Comparison of ENCODE assay signal across 8 cellular contexts in the genomic region with DNA sequence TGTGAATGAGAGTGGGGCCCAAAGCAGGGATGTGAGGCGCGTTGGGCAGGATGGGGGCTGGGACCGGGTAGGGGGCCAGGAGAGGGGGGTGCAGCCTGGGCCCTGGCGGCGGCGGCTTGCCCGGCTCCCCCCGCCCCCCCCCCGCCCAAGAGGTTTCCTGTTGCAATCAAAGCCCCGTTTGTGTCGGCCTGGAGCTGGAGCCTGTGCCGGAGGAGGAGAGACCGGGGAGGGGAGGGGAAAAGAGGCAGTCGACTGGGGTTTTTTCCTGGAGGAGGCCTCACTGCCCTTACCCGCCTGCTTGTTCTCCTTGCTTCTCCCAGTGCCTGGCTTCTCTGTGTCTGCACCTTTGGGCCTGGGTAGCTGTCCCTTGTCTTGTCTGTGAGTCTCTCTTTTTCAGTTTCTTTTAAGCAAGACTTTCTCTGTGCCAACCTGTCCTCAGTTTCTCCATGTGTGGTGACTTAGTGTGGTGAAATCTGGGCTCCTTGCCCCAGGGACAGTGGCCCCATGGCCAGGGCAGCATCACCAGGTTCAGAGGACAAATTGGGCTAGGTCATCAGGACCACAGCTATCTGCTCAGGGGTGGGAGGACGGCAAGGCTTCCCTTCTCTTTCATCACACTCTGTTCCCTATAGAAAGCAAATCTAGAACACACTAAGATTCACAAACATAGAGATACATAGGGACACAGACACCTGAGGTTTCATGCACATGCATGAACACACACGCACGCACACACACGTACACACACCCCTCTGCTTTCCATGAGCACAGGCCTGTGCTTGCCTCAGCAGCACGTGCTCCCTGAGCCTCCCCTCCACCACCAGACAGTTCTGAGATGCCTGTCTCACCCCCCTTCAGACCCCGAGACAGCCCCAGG. TPM values are rescaled to one million over a fixed set of nuclear protein-coding genes. Genes with fewer than 3 reads are reported as not detected.
DNase-seq lines count a peak whose midpoint lies in the region; ATAC-seq and TF ChIP-seq lines count a peak whose summit lies in the region.

No MANE protein-coding gene starts in this region.

- WGBS in prostate gland: 13% methylated on average over 21 of the region's 21 CpGs

- CTCF ChIA-PET in WTC11 (lab: Charles Lee): interaction anchor here (0.6 to 4.8 kb wide), 9 partner anchors 8 to 65 kb away, joined by 3 to 58 read pairs (median 6); a partner anchor contains a TSS

- H3K27me3 ChIP-seq in GM23338 (ENCODE audit: insufficient read depth) (peaks cover 15% of the 10 kb centered on the region), fibroblast of lung (ENCODE audit: control insufficient read depth, insufficient read depth, low read length) (no peaks in the 10 kb centered on the region), prostate gland (replicated peaks; ENCODE audit: insufficient read depth) (no peaks in the 10 kb centered on the region)

- peak; percentile 48 for DNase-seq in GM23338 (ENCODE audit: low spot score)
- no peak for DNase-seq in WTC11 (ENCODE audit: low spot score)
- peak; percentile 64 to 66 for DNase-seq in fibroblast of lung (ENCODE audit: low read depth in 2 of 2)
- no peak for DNase-seq in prostate gland (ENCODE audit: low spot score)
- no peak for DNase-seq in activated CD4-positive, CD25-positive, alpha-beta regulatory T cell treated with anti-CD3 and anti-CD28 coated beads, Interleukin-2, amount 50 U/mL, for 72 hours
- DNase-seq in NCI-H524 (lab: John Stamatoyannopoulos, UW): no peak

- H3K9me3 Mint-ChIP-seq in GM23338: peaks cover 4% of the 10 kb centered on the region; the same call in 1 of the 3 replicates
- H3K9me3 Mint-ChIP-seq in WTC11: no peaks in the 10 kb centered on the region

- H3K27ac ChIP-seq in GM23338 (ENCODE audit: low read depth): peak overlapping the region; percentile 39; the same call in 1 of the 2 replicates
- H3K27ac ChIP-seq in fibroblast of lung (ENCODE audit: insufficient read depth, low read length): peak overlapping the region; percentile 28
- peak overlapping the region; percentile 97 to 99 for H3K27ac ChIP-seq in prostate gland

- no peak overlapping the region; the same call in 1 of the 2 replicates for H2AFZ ChIP-seq in GM23338
- no peak overlapping the region for H2AFZ ChIP-seq in fibroblast of lung (ENCODE audit: low read length)

- H3K4me1 Mint-ChIP-seq in GM23338: peaks cover 60% of the 10 kb centered on the region
- peaks cover 65% of the 10 kb centered on the region for H3K4me1 Mint-ChIP-seq in WTC11

- intact Hi-C loops in prostate gland (cut with DNase I): no loop called here

- TF ChIP-seq POLR2A in prostate gland (IDR thresholded peaks at IDR 0.05): no peak

- H3K4me2 ChIP-seq in GM23338: peak overlapping the region; percentile 91
- H3K4me2 ChIP-seq in fibroblast of lung (ENCODE audit: extremely low read depth, insufficient read depth, low read length): peak overlapping the region; percentile 59

- ATAC-seq in GM23338 (peak; percentile 1; the same call in 2 of the 3 replicates), WTC11 (no peak), HG02763 (IDR thresholded peaks at IDR 0.05; ENCODE audit: unreplicated experiment) (no peak), GM18909 (IDR thresholded peaks at IDR 0.05; ENCODE audit: poor library complexity, unreplicated experiment) (no peak)

- POLR2A ChIA-PET in WTC11 (lab: Charles Lee): interaction anchor here (0.6 to 1.0 kb wide), 3 partner anchors 13 to 24 kb away, joined by 3 to 8 read pairs (median 5); a partner anchor contains a TSS

- H3K9me3 ChIP-seq in fibroblast of lung (ENCODE audit: control insufficient read depth, insufficient read depth, low read depth, low read length) (no peaks in the 10 kb centered on the region), prostate gland (no peaks in the 10 kb centered on the region)

- peaks cover 13% of the 10 kb centered on the region for H3K79me2 ChIP-seq in GM23338 (replicated peaks; ENCODE audit: insufficient read depth)
- H3K79me2 ChIP-seq in fibroblast of lung (ENCODE audit: control insufficient read depth, insufficient read depth, low read length): peaks cover 10% of the 10 kb centered on the region

- H3K36me3 Mint-ChIP-seq in GM23338 (ENCODE audit: low read depth): peaks cover 5% of the 10 kb centered on the region
- peaks cover 5% of the 10 kb centered on the region for H3K36me3 Mint-ChIP-seq in WTC11

- H3K9me2 ChIP-seq in GM23338 (ENCODE audit: insufficient read depth): no peaks in the 10 kb centered on the region

- TF ChIP-seq CTCF in GM23338 (conservative IDR thresholded peaks at IDR 0.05; ENCODE audit: low read depth in 2 of 2): no peak
- TF ChIP-seq CTCF in WTC11 (IDR thresholded peaks at IDR 0.05): no peak
- TF ChIP-seq CTCF in fibroblast of lung (conservative IDR thresholded peaks at IDR 0.05 in 1 of 2, IDR thresholded peaks at IDR 0.05 in 1 of 2; ENCODE audit: low read depth in 1 of 2, low read length in 2 of 2): no peak
- TF ChIP-seq CTCF in prostate gland (IDR thresholded peaks at IDR 0.05): no peak

- H3K9ac ChIP-seq in fibroblast of lung (ENCODE audit: insufficient read depth, low read length): no peak overlapping the region

- peaks cover 26% of the 10 kb centered on the region for H3F3A ChIP-seq in GM23338 (replicated peaks; ENCODE audit: low read depth)

- H3K4me1 ChIP-seq in GM23338 (ENCODE audit: insufficient read depth) (peaks cover 49% of the 10 kb centered on the region), fibroblast of lung (ENCODE audit: control insufficient read depth, extremely low read depth, insufficient read depth, low read length) (peaks cover 30% of the 10 kb centered on the region), prostate gland (replicated peaks) (peaks cover 26% of the 10 kb centered on the region)

- H3K27ac Mint-ChIP-seq in GM23338 (peak overlapping the region; percentile 80; the same call in 1 of the 2 replicates), WTC11 (peak overlapping the region; percentile 82)

- H3K4me3 Mint-ChIP-seq in GM23338 (peak overlapping the region; percentile 67), WTC11 (peak overlapping the region; percentile 77)

- H3K27me3 Mint-ChIP-seq in GM23338 (ENCODE audit: insufficient read depth, low read depth, poor library complexity) (peaks cover 31% of the 10 kb centered on the region), WTC11 (ENCODE audit: low read depth) (peaks cover 7% of the 10 kb centered on the region; the same call in 1 of the 2 replicates)

- H3K4me3 ChIP-seq in GM23338 (peak overlapping the region; percentile 95), fibroblast of lung (replicated peaks in 1 of 4; ENCODE audit: control extremely low read depth in 1 of 4, insufficient read depth in 1 of 4, low read depth in 3 of 4, low read length in 4 of 4) (no peak overlapping the region), prostate gland (no peak overlapping the region)

- no peaks in the 10 kb centered on the region for H4K20me1 ChIP-seq in GM23338 (replicated peaks; ENCODE audit: insufficient read depth)
- H4K20me1 ChIP-seq in fibroblast of lung (ENCODE audit: control insufficient read depth, extremely low read depth, insufficient read depth, low read length): no peaks in the 10 kb centered on the region

- no peaks in the 10 kb centered on the region; the same call in 1 of the 2 replicates for H3K36me3 ChIP-seq in GM23338 (ENCODE audit: insufficient read depth)
- peaks cover 3% of the 10 kb centered on the region for H3K36me3 ChIP-seq in fibroblast of lung (ENCODE audit: control insufficient read depth, insufficient read depth, low read length)
- H3K36me3 ChIP-seq in prostate gland: no peaks in the 10 kb centered on the region

TF ChIP-seq in GM23338, 12 proteins besides CTCF, POLR2A, EP300 and RAD21 (continues in another document):
- TF ChIP-seq ZNF331 (CRISPR knock-in tag; IDR thresholded peaks at IDR 0.05; ENCODE audit: low read depth): no peak

RNA-seq across cellular contexts. Expression of a gene that starts 8.4 kb away (rescaled TPM):
- 39.3 and 50.2 TPM in 2 replicates for total RNA-seq in GM23338 (2014; rRNA removed; shearing (Covaris generic))
- polyA plus RNA-seq in GM23338 (2016; fragmentation: Nextera tagmentation; extraction: Ambion mirVana) (16.4 and 18.5 TPM in 2 replicates), fibroblast of lung (26.9 and 30.4 TPM in 2 replicates)
- total RNA-seq in WTC11 (2021) (68.1 to 77.2 TPM (median 69.7 TPM) in 3 replicates), fibroblast of lung (26.7 and 51.4 TPM in 2 replicates), prostate gland (10 to 100 TPM; 28.9 to 30.4 TPM)
- 38.1 and 47.4 TPM in 2 replicates for polyA plus RNA-seq in fibroblast of lung (2012)
- polyA minus RNA-seq in fibroblast of lung (ENCODE audit: low replicate concordance): 83.5 and 87.1 TPM in 2 replicates

RNA-seq across cellular contexts. Expression of a gene that starts 16.6 kb away (rescaled TPM):
- total RNA-seq in GM23338 (2014; rRNA removed; shearing (Covaris generic)): 0.39 TPM in 1 of 2 replicates, not detected in the other
- 0.32 and 0.43 TPM in 2 replicates for polyA plus RNA-seq in GM23338 (2016; fragmentation: Nextera tagmentation; extraction: Ambion mirVana)
- 0.90 to 1.4 TPM (median 1.1 TPM) in 3 replicates for total RNA-seq in WTC11 (2021)
- 0.26 and 0.50 TPM in 2 replicates for total RNA-seq in fibroblast of lung
- polyA plus RNA-seq in fibroblast of lung: 0.15 and 0.20 TPM in 2 replicates
- polyA plus RNA-seq in fibroblast of lung (2012): 0.22 and 0.38 TPM in 2 replicates
- not detected in 2 replicates for polyA minus RNA-seq in fibroblast of lung (ENCODE audit: low replicate concordance)
- 1 to 10 TPM; 1.2 to 1.7 TPM for total RNA-seq in prostate gland

RNA-seq across cellular contexts. Expression of a gene that starts 42.9 kb away (rescaled TPM):
- 3.6 and 7.1 TPM in 2 replicates for total RNA-seq in GM23338 (2014; rRNA removed; shearing (Covaris generic))
- 3.1 and 3.2 TPM in 2 replicates for polyA plus RNA-seq in GM23338 (2016; fragmentation: Nextera tagmentation; extraction: Ambion mirVana)
- total RNA-seq in WTC11 (2021): 11.5 to 12.6 TPM (median 12.3 TPM) in 3 replicates
- total RNA-seq in fibroblast of lung: 6.4 and 10.1 TPM in 2 replicates
- 6.9 and 7.8 TPM in 2 replicates for polyA plus RNA-seq in fibroblast of lung
- 5.5 and 7.9 TPM in 2 replicates for polyA plus RNA-seq in fibroblast of lung (2012)
- polyA minus RNA-seq in fibroblast of lung (ENCODE audit: low replicate concordance): 3.7 and 10.6 TPM in 2 replicates
- 10 to 100 TPM; 30.8 to 92.5 TPM for total RNA-seq in prostate gland

RNA-seq across cellular contexts. Expression of a gene that starts 43.1 kb away (rescaled TPM):
- total RNA-seq in GM23338 (2014; rRNA removed; shearing (Covaris generic)): 13.0 and 13.2 TPM in 2 replicates
- polyA plus RNA-seq in GM23338 (2016; fragmentation: Nextera tagmentation; extraction: Ambion mirVana) (1.3 and 2.6 TPM in 2 replicates), fibroblast of lung (7.3 and 10.6 TPM in 2 replicates)
- total RNA-seq in WTC11 (2021) (26.6 to 36.6 TPM (median 36.1 TPM) in 3 replicates), fibroblast of lung (14.6 and 16.8 TPM in 2 replicates), prostate gland (10 to 100 TPM; 17.0 to 19.1 TPM)
- polyA plus RNA-seq in fibroblast of lung (2012): 7.0 and 9.8 TPM in 2 replicates
- polyA minus RNA-seq in fibroblast of lung (ENCODE audit: low replicate concordance): 6.0 and 10.6 TPM in 2 replicates

RNA-seq across cellular contexts. Expression of a gene that starts 44.5 kb away (rescaled TPM):
- total RNA-seq in GM23338 (2014; rRNA removed; shearing (Covaris generic)): 39.6 and 56.5 TPM in 2 replicates
- polyA plus RNA-seq in GM23338 (2016; fragmentation: Nextera tagmentation; extraction: Ambion mirVana) (12.7 and 13.2 TPM in 2 replicates), fibroblast of lung (1.4 and 5.8 TPM in 2 replicates)
- total RNA-seq in WTC11 (2021) (41.5 to 61.4 TPM (median 48.5 TPM) in 3 replicates), fibroblast of lung (0.26 and 1.8 TPM in 2 replicates), prostate gland (1 to 10 TPM in 1 of 2 donors, under 1 TPM in 1; 0.55 to 6.1 TPM)
- polyA plus RNA-seq in fibroblast of lung (2012): 1.7 and 5.1 TPM in 2 replicates
- 11.3 and 27.3 TPM in 2 replicates for polyA minus RNA-seq in fibroblast of lung (ENCODE audit: low replicate concordance)

Comparison
In these comparisons a context has a peak if more than half of its experiments do, and no peak if none do; other contexts are left out.
1. DNase-seq: peak in GM23338 (single experiment) and fibroblast of lung (2 of 2); none in WTC11 (single experiment), prostate gland (single experiment), activated CD4-positive, CD25-positive, alpha-beta regulatory T cell treated with anti-CD3 and anti-CD28 coated beads, Interleukin-2, amount 50 U/mL, for 72 hours (single experiment) and NCI-H524 (0 of 2).
2. H3K27ac ChIP-seq: peak in every context shown above with its lines; median percentile 98 in prostate gland; 39 in GM23338; 28 in fibroblast of lung.